In the genomic region with DNA sequence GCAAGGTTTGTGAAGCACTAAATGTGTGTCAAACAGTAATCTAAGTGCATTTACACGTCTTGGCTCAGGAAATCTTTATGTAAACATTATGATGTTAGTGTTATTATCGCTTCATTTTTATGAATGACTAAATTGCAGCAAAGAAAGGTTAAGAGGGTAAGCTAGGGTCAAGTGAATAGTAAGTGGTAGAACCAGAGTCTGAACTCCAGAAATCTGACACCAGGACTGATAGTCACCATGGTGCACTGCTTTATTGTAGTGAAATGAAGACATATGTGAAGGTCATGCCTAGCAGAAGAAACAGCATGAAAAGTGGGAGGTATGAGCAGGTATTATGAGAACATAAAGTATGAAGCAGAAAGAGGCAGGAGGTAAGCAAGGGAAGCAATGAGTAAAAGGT, we compare ENCODE assay signal across 12 cellular contexts.
"Had no signal": no experiment of that assay in that cellular context is flagged by ENCODE, and none has a peak within 500 bp of the region (broad histone marks: within the 10 kb centered on the region; RNA-seq: fewer than 3 reads in every experiment).

No MANE protein-coding gene starts in this region.

- ATAC-seq: activated CD8-positive, alpha-beta memory T cell treated with anti-CD3 and anti-CD28 coated beads, Interleukin-2, amount 10 ng/mL, durations not matched to agents 7 days and 5 days; activated T-cell treated with anti-CD3 and anti-CD28 coated beads, Interleukin-2, amount 50 U/mL, for 4 hours had no signal

- DNase-seq: activated CD4-positive, alpha-beta T cell treated with anti-CD3 and anti-CD28 coated beads, Interleukin-2, amount 50 U/mL, for 4 hours; activated CD4-positive, CD25-positive, alpha-beta regulatory T cell treated with anti-CD3 and anti-CD28 coated beads, Interleukin-2, amount 50 U/mL, for 72 hours; activated CD8-positive, alpha-beta memory T cell treated with anti-CD3 and anti-CD28 coated beads, Interleukin-2, amount 10 ng/mL, durations not matched to agents 7 days and 5 days; activated gamma-delta T cell; activated naive CD8-positive, alpha-beta T cell treated with anti-CD3 and anti-CD28 coated beads for 36 hours; activated T-cell treated with anti-CD3 and anti-CD28 coated beads, Interleukin-2, amount 50 U/mL, for 4 hours; anterior cingulate cortex; dermis blood vessel endothelial cell; hippocampal formation; kidney glomerular epithelial cell; stimulated activated CD4-positive, alpha-beta T cell treated with anti-CD3 and anti-CD28 coated beads, Interleukin-15, amount 100 ng/mL, for 24 hours; stimulated activated CD4-positive, alpha-beta T cell treated with anti-CD3 and anti-CD28 coated beads, Interleukin-4, amount 100 ng/mL, for 24 hours had no signal
